12 cellular contexts compared by ENCODE assay signal in genomic region chr12:108694812-108695278, GRCh38. TPM values are rescaled to one million over a fixed set of nuclear protein-coding genes. Genes with fewer than 3 reads are reported as not detected.
DNase-seq lines count a peak whose midpoint lies in the region; TF ChIP-seq lines count a peak whose summit lies in the region.
"Had no signal": no experiment of that assay in that cellular context is flagged by ENCODE, and none has a peak within 500 bp of the region (broad histone marks: within the 10 kb centered on the region; RNA-seq: fewer than 3 reads in every experiment).

No MANE protein-coding gene starts in this region.

- H3K79me2 ChIP-seq in KMS-11 (ENCODE audit: insufficient read depth, low read depth) (peaks cover 78% of the 10 kb centered on the region), osteoblast (ENCODE audit: insufficient read depth, low read length) (peaks cover 90% of the 10 kb centered on the region)

- H3K9me3 ChIP-seq in breast epithelium, result no peaks in the 10 kb centered on the region
- H3K9me3 ChIP-seq in osteoblast (ENCODE audit: low read depth, low read length), result no peaks in the 10 kb centered on the region

- TF ChIP-seq CTCF in KMS-11 (conservative IDR thresholded peaks at IDR 0.05; ENCODE audit: low read depth, low read length), result no peak
- no peak for TF ChIP-seq CTCF in breast epithelium (IDR thresholded peaks at IDR 0.05)
- no peak for TF ChIP-seq CTCF in osteoblast (IDR thresholded peaks at IDR 0.05; ENCODE audit: extremely low read depth, low read depth, low read length)

- H2AFZ ChIP-seq in KMS-11 (ENCODE audit: low read depth) (no peak overlapping the region), osteoblast (ENCODE audit: low read length) (no peak overlapping the region)

- H3K9ac ChIP-seq in KMS-11, result no peak overlapping the region

- H3K27ac ChIP-seq in KMS-11 (peak overlapping the region; percentile 96; the same call in 1 of the 2 replicates), breast epithelium (peak overlapping the region; percentile 68 to 95), osteoblast (ENCODE audit: low read depth, low read length) (peak overlapping the region; percentile 98)

- H3K4me1 ChIP-seq in KMS-11 (ENCODE audit: low read depth, poor library complexity, severe bottlenecking) (peaks cover 99% of the 10 kb centered on the region), breast epithelium (peaks cover 6 to 39% of the 10 kb centered on the region in 2 donors), osteoblast (ENCODE audit: insufficient read depth, low read length) (peaks cover 79% of the 10 kb centered on the region)

- H3K27me3 ChIP-seq in KMS-11 (ENCODE audit: insufficient read depth, low read depth) (no peaks in the 10 kb centered on the region), breast epithelium (no peaks in the 10 kb centered on the region), osteoblast (ENCODE audit: insufficient read depth, low read length) (no peaks in the 10 kb centered on the region)

- DNase-seq in EL (peak; percentile 58), breast epithelium (ENCODE audit: low spot score in 2 of 2) (no peak), osteoblast (ENCODE audit: insufficient read length, low spot score, missing footprints) (no peak), midbrain (lab: John Stamatoyannopoulos, UW) (no peak), NCI-H2081 (lab: John Stamatoyannopoulos, UW) (no peak), Kasumi-1 (lab: John Stamatoyannopoulos, UW) (no peak), HuH-7 (ENCODE audit: low spot score) (no peak)
- DNase-seq: amniotic stem cell, GOT3, NCI-H1092 treated with DMSO at 0.1 percent for 48 hours, T1000 had no signal

- no peak for TF ChIP-seq POLR2A in breast epithelium (IDR thresholded peaks at IDR 0.05)

- no peak overlapping the region for H3K4me2 ChIP-seq in KMS-11
- H3K4me2 ChIP-seq in osteoblast (ENCODE audit: insufficient read depth, low read length), result peak overlapping the region; percentile 24

- 0 out of 2 replicates have a peak, but pooled peaks cover under 1% of the 10 kb centered on the region for H3K36me3 ChIP-seq in KMS-11 (ENCODE audit: insufficient read depth)
- H3K36me3 ChIP-seq in breast epithelium, result no peaks in the 10 kb centered on the region
- peaks cover 45% of the 10 kb centered on the region for H3K36me3 ChIP-seq in osteoblast (ENCODE audit: insufficient read depth, low read length)

- intact Hi-C loops in breast epithelium (cut with DNase I; ENCODE audit: low total_unique reads), result no loop called here

- H4K20me1 ChIP-seq in KMS-11 (ENCODE audit: insufficient read depth), result no peaks in the 10 kb centered on the region
- peaks cover 3% of the 10 kb centered on the region for H4K20me1 ChIP-seq in osteoblast (ENCODE audit: insufficient read depth, low read length)

- H3K4me3 ChIP-seq in KMS-11 (IDR thresholded peaks at IDR 0.05; ENCODE audit: insufficient read depth, low read depth, low read length), result no peak overlapping the region
- H3K4me3 ChIP-seq in breast epithelium, result no peak overlapping the region
- H3K4me3 ChIP-seq in osteoblast (ENCODE audit: insufficient read depth, low read length), result no peak overlapping the region

RNA-seq across cellular contexts. Expression of gene CORO1C, which starts 36.5 kb away (rescaled TPM):
- total RNA-seq in breast epithelium, result 100 to 1,000 TPM; 121 to 155 (median 149) TPM
- 228 and 261 TPM in 2 replicates for total RNA-seq in osteoblast
